ENCODE assay signal across 2 cellular contexts in the genomic region with DNA sequence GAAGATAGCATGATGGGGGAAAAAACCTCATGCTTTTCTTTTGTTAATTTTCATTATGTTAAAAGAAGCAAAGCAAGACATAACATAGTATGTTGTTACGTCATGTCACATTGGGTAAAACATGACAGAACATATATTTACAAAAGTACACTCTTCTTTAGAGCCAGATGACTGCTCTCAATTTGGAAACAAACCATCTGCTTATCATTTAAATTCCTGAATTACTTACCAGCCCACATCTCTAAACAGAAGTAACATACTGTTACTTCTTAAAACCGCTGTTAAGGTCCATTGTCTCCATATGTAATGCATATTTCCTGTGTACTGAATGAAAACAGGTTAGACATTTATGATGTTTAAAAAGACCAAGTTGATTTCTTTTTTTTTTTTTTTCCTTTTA.
TF ChIP-seq lines count a peak whose summit lies in the region.

No MANE protein-coding gene starts in this region.

TF ChIP-seq in SK-N-SH treated with all-trans-retinoic acid at 6 μM for 48 hours, 23 proteins besides CTCF, POLR2A, EP300 and RAD21 (continued from another document):
- TF ChIP-seq ZFP3 (CRISPR knock-in tag; IDR thresholded peaks at IDR 0.05) (no peak), OSR1 (CRISPR knock-in tag; IDR thresholded peaks at IDR 0.05) (no peak), ESRRG (CRISPR knock-in tag; IDR thresholded peaks at IDR 0.05) (no peak), ZC3H10 (CRISPR knock-in tag; IDR thresholded peaks at IDR 0.05) (no peak), PPARA (CRISPR knock-in tag; IDR thresholded peaks at IDR 0.05; ENCODE audit: borderline replicate concordance) (no peak), ARNTL (CRISPR knock-in tag; IDR thresholded peaks at IDR 0.05; ENCODE audit: borderline replicate concordance, low read depth) (no peak), RARB (CRISPR knock-in tag; IDR thresholded peaks at IDR 0.05) (no peak), TOX (CRISPR knock-in tag; IDR thresholded peaks at IDR 0.05; ENCODE audit: borderline replicate concordance) (no peak), SNAI2 (CRISPR knock-in tag; IDR thresholded peaks at IDR 0.05) (no peak)
- TF ChIP-seq, protein P1, sequence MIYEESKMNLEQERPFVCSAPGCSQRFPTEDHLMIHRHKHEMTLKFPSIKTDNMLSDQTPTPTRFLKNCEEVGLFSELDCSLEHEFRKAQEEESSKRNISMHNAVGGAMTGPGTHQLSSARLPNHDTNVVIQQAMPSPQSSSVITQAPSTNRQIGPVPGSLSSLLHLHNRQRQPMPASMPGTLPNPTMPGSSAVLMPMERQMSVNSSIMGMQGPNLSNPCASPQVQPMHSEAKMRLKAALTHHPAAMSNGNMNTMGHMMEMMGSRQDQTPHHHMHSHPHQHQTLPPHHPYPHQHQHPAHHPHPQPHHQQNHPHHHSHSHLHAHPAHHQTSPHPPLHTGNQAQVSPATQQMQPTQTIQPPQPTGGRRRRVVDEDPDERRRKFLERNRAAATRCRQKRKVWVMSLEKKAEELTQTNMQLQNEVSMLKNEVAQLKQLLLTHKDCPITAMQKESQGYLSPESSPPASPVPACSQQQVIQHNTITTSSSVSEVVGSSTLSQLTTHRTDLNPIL (CRISPR knock-in tag; IDR thresholded peaks at IDR 0.05; ENCODE audit: low read depth) = no peak
- TF ChIP-seq, protein P2, sequence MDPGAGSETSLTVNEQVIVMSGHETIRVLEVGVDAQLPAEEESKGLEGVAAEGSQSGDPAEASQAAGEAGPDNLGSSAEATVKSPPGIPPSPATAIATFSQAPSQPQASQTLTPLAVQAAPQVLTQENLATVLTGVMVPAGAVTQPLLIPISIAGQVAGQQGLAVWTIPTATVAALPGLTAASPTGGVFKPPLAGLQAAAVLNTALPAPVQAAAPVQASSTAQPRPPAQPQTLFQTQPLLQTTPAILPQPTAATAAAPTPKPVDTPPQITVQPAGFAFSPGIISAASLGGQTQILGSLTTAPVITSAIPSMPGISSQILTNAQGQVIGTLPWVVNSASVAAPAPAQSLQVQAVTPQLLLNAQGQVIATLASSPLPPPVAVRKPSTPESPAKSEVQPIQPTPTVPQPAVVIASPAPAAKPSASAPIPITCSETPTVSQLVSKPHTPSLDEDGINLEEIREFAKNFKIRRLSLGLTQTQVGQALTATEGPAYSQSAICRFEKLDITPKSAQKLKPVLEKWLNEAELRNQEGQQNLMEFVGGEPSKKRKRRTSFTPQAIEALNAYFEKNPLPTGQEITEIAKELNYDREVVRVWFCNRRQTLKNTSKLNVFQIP (CRISPR knock-in tag; IDR thresholded peaks at IDR 0.05; ENCODE audit: borderline replicate concordance, low read depth) = no peak
- TF ChIP-seq, protein P3, sequence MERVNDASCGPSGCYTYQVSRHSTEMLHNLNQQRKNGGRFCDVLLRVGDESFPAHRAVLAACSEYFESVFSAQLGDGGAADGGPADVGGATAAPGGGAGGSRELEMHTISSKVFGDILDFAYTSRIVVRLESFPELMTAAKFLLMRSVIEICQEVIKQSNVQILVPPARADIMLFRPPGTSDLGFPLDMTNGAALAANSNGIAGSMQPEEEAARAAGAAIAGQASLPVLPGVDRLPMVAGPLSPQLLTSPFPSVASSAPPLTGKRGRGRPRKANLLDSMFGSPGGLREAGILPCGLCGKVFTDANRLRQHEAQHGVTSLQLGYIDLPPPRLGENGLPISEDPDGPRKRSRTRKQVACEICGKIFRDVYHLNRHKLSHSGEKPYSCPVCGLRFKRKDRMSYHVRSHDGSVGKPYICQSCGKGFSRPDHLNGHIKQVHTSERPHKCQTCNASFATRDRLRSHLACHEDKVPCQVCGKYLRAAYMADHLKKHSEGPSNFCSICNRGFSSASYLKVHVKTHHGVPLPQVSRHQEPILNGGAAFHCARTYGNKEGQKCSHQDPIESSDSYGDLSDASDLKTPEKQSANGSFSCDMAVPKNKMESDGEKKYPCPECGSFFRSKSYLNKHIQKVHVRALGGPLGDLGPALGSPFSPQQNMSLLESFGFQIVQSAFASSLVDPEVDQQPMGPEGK (CRISPR knock-in tag; IDR thresholded peaks at IDR 0.05; ENCODE audit: borderline replicate concordance) = no peak
- TF ChIP-seq, protein P4, sequence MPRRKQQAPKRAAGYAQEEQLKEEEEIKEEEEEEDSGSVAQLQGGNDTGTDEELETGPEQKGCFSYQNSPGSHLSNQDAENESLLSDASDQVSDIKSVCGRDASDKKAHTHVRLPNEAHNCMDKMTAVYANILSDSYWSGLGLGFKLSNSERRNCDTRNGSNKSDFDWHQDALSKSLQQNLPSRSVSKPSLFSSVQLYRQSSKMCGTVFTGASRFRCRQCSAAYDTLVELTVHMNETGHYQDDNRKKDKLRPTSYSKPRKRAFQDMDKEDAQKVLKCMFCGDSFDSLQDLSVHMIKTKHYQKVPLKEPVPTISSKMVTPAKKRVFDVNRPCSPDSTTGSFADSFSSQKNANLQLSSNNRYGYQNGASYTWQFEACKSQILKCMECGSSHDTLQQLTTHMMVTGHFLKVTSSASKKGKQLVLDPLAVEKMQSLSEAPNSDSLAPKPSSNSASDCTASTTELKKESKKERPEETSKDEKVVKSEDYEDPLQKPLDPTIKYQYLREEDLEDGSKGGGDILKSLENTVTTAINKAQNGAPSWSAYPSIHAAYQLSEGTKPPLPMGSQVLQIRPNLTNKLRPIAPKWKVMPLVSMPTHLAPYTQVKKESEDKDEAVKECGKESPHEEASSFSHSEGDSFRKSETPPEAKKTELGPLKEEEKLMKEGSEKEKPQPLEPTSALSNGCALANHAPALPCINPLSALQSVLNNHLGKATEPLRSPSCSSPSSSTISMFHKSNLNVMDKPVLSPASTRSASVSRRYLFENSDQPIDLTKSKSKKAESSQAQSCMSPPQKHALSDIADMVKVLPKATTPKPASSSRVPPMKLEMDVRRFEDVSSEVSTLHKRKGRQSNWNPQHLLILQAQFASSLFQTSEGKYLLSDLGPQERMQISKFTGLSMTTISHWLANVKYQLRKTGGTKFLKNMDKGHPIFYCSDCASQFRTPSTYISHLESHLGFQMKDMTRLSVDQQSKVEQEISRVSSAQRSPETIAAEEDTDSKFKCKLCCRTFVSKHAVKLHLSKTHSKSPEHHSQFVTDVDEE (CRISPR knock-in tag; IDR thresholded peaks at IDR 0.05) = no peak

TF ChIP-seq in SK-N-SH, 30 proteins besides CTCF, POLR2A, EP300 and RAD21 (continued from another document):
- TF ChIP-seq, protein P5, sequence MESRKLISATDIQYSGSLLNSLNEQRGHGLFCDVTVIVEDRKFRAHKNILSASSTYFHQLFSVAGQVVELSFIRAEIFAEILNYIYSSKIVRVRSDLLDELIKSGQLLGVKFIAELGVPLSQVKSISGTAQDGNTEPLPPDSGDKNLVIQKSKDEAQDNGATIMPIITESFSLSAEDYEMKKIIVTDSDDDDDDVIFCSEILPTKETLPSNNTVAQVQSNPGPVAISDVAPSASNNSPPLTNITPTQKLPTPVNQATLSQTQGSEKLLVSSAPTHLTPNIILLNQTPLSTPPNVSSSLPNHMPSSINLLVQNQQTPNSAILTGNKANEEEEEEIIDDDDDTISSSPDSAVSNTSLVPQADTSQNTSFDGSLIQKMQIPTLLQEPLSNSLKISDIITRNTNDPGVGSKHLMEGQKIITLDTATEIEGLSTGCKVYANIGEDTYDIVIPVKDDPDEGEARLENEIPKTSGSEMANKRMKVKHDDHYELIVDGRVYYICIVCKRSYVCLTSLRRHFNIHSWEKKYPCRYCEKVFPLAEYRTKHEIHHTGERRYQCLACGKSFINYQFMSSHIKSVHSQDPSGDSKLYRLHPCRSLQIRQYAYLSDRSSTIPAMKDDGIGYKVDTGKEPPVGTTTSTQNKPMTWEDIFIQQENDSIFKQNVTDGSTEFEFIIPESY (IDR thresholded peaks at IDR 0.05; ENCODE audit: borderline replicate concordance, low read depth) = no peak
- TF ChIP-seq RXRA (IDR thresholded peaks at IDR 0.05; ENCODE audit: borderline replicate concordance, low read depth) (no peak), GABPA (IDR thresholded peaks at IDR 0.05; ENCODE audit: low read depth) (no peak), RFX5 (IDR thresholded peaks at IDR 0.05; ENCODE audit: low read length) (no peak), FOSL2 (IDR thresholded peaks at IDR 0.05; ENCODE audit: borderline replicate concordance, low read depth) (no peak), MXI1 (IDR thresholded peaks at IDR 0.05; ENCODE audit: low read depth, low read length) (no peak)
- TF ChIP-seq, protein P6, sequence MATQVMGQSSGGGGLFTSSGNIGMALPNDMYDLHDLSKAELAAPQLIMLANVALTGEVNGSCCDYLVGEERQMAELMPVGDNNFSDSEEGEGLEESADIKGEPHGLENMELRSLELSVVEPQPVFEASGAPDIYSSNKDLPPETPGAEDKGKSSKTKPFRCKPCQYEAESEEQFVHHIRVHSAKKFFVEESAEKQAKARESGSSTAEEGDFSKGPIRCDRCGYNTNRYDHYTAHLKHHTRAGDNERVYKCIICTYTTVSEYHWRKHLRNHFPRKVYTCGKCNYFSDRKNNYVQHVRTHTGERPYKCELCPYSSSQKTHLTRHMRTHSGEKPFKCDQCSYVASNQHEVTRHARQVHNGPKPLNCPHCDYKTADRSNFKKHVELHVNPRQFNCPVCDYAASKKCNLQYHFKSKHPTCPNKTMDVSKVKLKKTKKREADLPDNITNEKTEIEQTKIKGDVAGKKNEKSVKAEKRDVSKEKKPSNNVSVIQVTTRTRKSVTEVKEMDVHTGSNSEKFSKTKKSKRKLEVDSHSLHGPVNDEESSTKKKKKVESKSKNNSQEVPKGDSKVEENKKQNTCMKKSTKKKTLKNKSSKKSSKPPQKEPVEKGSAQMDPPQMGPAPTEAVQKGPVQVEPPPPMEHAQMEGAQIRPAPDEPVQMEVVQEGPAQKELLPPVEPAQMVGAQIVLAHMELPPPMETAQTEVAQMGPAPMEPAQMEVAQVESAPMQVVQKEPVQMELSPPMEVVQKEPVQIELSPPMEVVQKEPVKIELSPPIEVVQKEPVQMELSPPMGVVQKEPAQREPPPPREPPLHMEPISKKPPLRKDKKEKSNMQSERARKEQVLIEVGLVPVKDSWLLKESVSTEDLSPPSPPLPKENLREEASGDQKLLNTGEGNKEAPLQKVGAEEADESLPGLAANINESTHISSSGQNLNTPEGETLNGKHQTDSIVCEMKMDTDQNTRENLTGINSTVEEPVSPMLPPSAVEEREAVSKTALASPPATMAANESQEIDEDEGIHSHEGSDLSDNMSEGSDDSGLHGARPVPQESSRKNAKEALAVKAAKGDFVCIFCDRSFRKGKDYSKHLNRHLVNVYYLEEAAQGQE (IDR thresholded peaks at IDR 0.05; ENCODE audit: low read depth, low read length) = no peak
- TF ChIP-seq, protein P7, sequence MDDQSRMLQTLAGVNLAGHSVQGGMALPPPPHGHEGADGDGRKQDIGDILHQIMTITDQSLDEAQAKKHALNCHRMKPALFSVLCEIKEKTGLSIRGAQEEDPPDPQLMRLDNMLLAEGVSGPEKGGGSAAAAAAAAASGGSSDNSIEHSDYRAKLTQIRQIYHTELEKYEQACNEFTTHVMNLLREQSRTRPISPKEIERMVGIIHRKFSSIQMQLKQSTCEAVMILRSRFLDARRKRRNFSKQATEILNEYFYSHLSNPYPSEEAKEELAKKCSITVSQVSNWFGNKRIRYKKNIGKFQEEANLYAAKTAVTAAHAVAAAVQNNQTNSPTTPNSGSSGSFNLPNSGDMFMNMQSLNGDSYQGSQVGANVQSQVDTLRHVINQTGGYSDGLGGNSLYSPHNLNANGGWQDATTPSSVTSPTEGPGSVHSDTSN (IDR thresholded peaks at IDR 0.05) = no peak
